Comparison of ENCODE assay signal across 25 cellular contexts in the genomic region with DNA sequence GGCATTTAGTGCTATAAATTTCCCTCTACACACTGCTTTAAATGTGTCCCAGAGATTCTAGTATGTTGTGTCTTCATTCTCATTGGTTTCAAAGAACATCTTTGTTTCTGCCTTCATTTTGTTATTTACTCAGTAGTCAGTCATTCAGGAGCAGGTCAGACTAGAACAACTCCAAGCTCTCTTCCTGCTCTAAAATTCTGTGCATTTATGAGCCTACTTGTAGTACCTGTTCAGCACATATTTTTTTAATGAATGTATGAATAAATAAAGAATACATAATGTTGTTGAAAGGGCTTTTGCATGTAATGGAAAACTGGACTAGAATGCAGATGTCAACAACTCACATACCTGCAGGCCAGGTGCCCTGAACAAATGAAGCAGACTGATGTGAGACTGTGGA. TPM values are rescaled to one million over a fixed set of nuclear protein-coding genes. Genes with fewer than 3 reads are reported as not detected.
"Had no signal": no experiment of that assay in that cellular context is flagged by ENCODE, and none has a peak within 500 bp of the region (broad histone marks: within the 10 kb centered on the region; RNA-seq: fewer than 3 reads in every experiment).

No MANE protein-coding gene starts in this region.

- H3K27me3 ChIP-seq: MG63, SJSA1 had no signal

- H3K27ac ChIP-seq: SJSA1, SK-N-MC had no signal

- H3K9me3 ChIP-seq: MG63, SJSA1 had no signal

- H3K4me3 ChIP-seq: MG63, SJSA1, SK-N-MC had no signal

- H3K4me1 ChIP-seq: SJSA1 had no signal

- FAIRE-seq: HepG2, RCC 7860 had no signal

- H3K36me3 ChIP-seq: MG63, SJSA1 had no signal

- DNase-seq: IMR-90, Karpas-422, KG1, MG63, NCI-H1092, NCI-H1105 treated with DMSO at 0.1 percent for 48 hours, NCI-H1417 treated with DMSO at 0.1 percent for 48 hours, NCI-H146, NCI-H1694 treated with DMSO at 0.1 percent for 48 hours, NCI-H1930, NCI-H2081, NCI-H2107, NCI-H2227 treated with DMSO at 0.1 percent for 48 hours, NCI-H524 treated with DMSO at 0.1 percent for 48 hours, NCI-H69, NCI-H774, Right ventricle myocardium superior, RPMI8226, SIG-M5 had no signal

RNA-seq across cellular contexts. Expression of gene HEPHL1, which starts 13.7 kb away (rescaled TPM):
- total RNA-seq: NCI-H460, OCI-LY7, Right ventricle myocardium superior, SJSA1 had no signal
